In genomic region chr2:66251520-66251919, GRCh38 we compare ENCODE assay signal across 28 cellular contexts.
"Had no signal": no experiment of that assay in that cellular context is flagged by ENCODE, and none has a peak within 500 bp of the region (broad histone marks: within the 10 kb centered on the region; RNA-seq: fewer than 3 reads in every experiment).

No MANE protein-coding gene starts in this region.

- H3K27ac ChIP-seq: adrenal gland, body of pancreas, esophagus muscularis mucosa, foreskin keratinocyte, gastrocnemius medialis, heart left ventricle had no signal

- ATAC-seq: activated CD4-positive, alpha-beta T cell treated with anti-CD3 and anti-CD28 coated beads for 36 hours; activated CD8-positive, alpha-beta memory T cell treated with anti-CD3 and anti-CD28 coated beads, Interleukin-2, amount 10 ng/mL, durations not matched to agents 7 days and 5 days; activated CD8-positive, alpha-beta T cell treated with anti-CD3 and anti-CD28 coated beads, Interleukin-2, amount 10 ng/mL, durations not matched to agents 7 days and 5 days; activated naive CD8-positive, alpha-beta T cell treated with anti-CD3 and anti-CD28 coated beads, Interleukin-2, amount 50 U/mL, for 24 hours; body of pancreas; effector memory CD8-positive, alpha-beta T cell; gastrocnemius medialis; heart left ventricle had no signal

- H3K27me3 ChIP-seq: adrenal gland, body of pancreas, esophagus muscularis mucosa, gastrocnemius medialis had no signal

- H3K4me1 ChIP-seq: adrenal gland, body of pancreas, esophagus muscularis mucosa, foreskin keratinocyte, gastrocnemius medialis, heart left ventricle had no signal

- H3K36me3 ChIP-seq: adrenal gland, esophagus muscularis mucosa, gastrocnemius medialis, heart left ventricle had no signal

- FAIRE-seq: colon had no signal

- H3K4me3 ChIP-seq: adrenal gland, body of pancreas, esophagus muscularis mucosa, gastrocnemius medialis, heart left ventricle had no signal

- DNase-seq: activated CD4-positive, alpha-beta memory T cell treated with anti-CD3 and anti-CD28 coated beads for 36 hours; activated CD4-positive, alpha-beta T cell treated with anti-CD3 and anti-CD28 coated beads for 36 hours; activated CD4-positive, alpha-beta T cell treated with anti-CD3 and anti-CD28 coated beads, Interleukin-2, amount 10 ng/mL, durations not matched to agents 24 days and 14 days; activated CD4-positive, CD25-positive, alpha-beta regulatory T cell; activated CD4-positive, CD25-positive, alpha-beta regulatory T cell treated with anti-CD3 and anti-CD28 coated beads, Interleukin-2, amount 50 U/mL, for 72 hours; activated CD8-positive, alpha-beta memory T cell treated with anti-CD3 and anti-CD28 coated beads, Interleukin-2, amount 10 ng/mL, durations not matched to agents 7 days and 5 days; activated CD8-positive, alpha-beta memory T cell treated with anti-CD3 and anti-CD28 coated beads, Interleukin-2, amount 50 U/mL, for 4 hours; activated CD8-positive, alpha-beta T cell treated with anti-CD3 and anti-CD28 coated beads, Interleukin-2, amount 10 ng/mL, durations not matched to agents 7 days and 5 days; activated effector memory CD4-positive, alpha-beta T cell treated with anti-CD3 and anti-CD28 coated beads, Interleukin-2, amount 50 U/mL, for 16 hours; activated naive CD4-positive, alpha-beta T cell treated with anti-CD3 and anti-CD28 coated beads for 36 hours; activated naive CD8-positive, alpha-beta T cell treated with anti-CD3 and anti-CD28 coated beads for 36 hours; activated naive CD8-positive, alpha-beta T cell treated with anti-CD3 and anti-CD28 coated beads, Interleukin-2, amount 50 U/mL, for 24 hours; activated T-cell treated with anti-CD3 and anti-CD28 coated beads, Interleukin-2, amount 50 U/mL, for 1 hour; activated T-cell treated with anti-CD3 and anti-CD28 coated beads, Interleukin-2, amount 50 U/mL, for 48 hours; adrenal gland; amygdala; aorta; body of pancreas; cortex of kidney; dermis blood vessel endothelial cell; effector CD4-positive, alpha-beta T cell; effector memory CD8-positive, alpha-beta T cell; erythroblast; gastrocnemius medialis; heart left ventricle had no signal

- H3K9me3 ChIP-seq: adrenal gland, body of pancreas, esophagus muscularis mucosa, gastrocnemius medialis, heart left ventricle had no signal
